In genomic region chr19:3984908-3985642, GRCh38 we compare ENCODE assay signal across 1 cellular context.
TF ChIP-seq lines count a peak whose summit lies in the region.

EEF2 (minus strand) TSS chr19:3985463; CDS start chr19:3985380, 83 bp downstream.

TF ChIP-seq in HepG2, 621 proteins besides CTCF, POLR2A, EP300 and RAD21 (continued from another document and continues in another):
- TF ChIP-seq, protein P1, sequence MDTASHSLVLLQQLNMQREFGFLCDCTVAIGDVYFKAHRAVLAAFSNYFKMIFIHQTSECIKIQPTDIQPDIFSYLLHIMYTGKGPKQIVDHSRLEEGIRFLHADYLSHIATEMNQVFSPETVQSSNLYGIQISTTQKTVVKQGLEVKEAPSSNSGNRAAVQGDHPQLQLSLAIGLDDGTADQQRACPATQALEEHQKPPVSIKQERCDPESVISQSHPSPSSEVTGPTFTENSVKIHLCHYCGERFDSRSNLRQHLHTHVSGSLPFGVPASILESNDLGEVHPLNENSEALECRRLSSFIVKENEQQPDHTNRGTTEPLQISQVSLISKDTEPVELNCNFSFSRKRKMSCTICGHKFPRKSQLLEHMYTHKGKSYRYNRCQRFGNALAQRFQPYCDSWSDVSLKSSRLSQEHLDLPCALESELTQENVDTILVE (CRISPR knock-in tag; IDR thresholded peaks at IDR 0.05) = peak; percentile 84; the same call in 1 of the 2 replicates
- 0 out of 2 replicates have a peak, but pooled peaks have one; percentile 8 for TF ChIP-seq ZNF629 (CRISPR knock-in tag; conservative IDR thresholded peaks at IDR 0.05)
- no peak for TF ChIP-seq EZH2 (conservative IDR thresholded peaks at IDR 0.05; ENCODE audit: low read depth, low read length)
- TF ChIP-seq ERF (CRISPR knock-in tag; IDR thresholded peaks at IDR 0.05) = peak; percentile 94
- no peak for TF ChIP-seq ZNF382 (CRISPR knock-in tag; IDR thresholded peaks at IDR 0.05; ENCODE audit: borderline replicate concordance)
- TF ChIP-seq MAFG (CRISPR knock-in tag; IDR thresholded peaks at IDR 0.05) = 0 out of 2 replicates have a peak, but pooled peaks have one; percentile 56
- 0 out of 2 replicates have a peak, but pooled peaks have one; percentile 73 for TF ChIP-seq NFAT5 (CRISPR knock-in tag; IDR thresholded peaks at IDR 0.05)
- peak; percentile 64; the same call in 1 of the 2 replicates for TF ChIP-seq ZSCAN20 (CRISPR knock-in tag; IDR thresholded peaks at IDR 0.05; ENCODE audit: borderline replicate concordance)
- 0 out of 2 replicates have a peak, but pooled peaks have one; percentile 65 for TF ChIP-seq SAFB2 (CRISPR knock-in tag; IDR thresholded peaks at IDR 0.05; ENCODE audit: borderline replicate concordance, low read depth)
- no peak for TF ChIP-seq CENPX (CRISPR knock-in tag; IDR thresholded peaks at IDR 0.05)
- TF ChIP-seq ZNF83 (CRISPR knock-in tag; IDR thresholded peaks at IDR 0.05; ENCODE audit: borderline replicate concordance) = peak; percentile 91; the same call in 1 of the 2 replicates
- peak; percentile 84; the same call in 1 of the 2 replicates for TF ChIP-seq LBX2 (CRISPR knock-in tag; IDR thresholded peaks at IDR 0.05; ENCODE audit: borderline replicate concordance)
- peak; percentile 49; the same call in 1 of the 2 replicates for TF ChIP-seq NR0B2 (CRISPR knock-in tag; IDR thresholded peaks at IDR 0.05)
- peak; percentile 38; the same call in 1 of the 2 replicates for TF ChIP-seq ISL2 (CRISPR knock-in tag; IDR thresholded peaks at IDR 0.05)
- peak; percentile 78 for TF ChIP-seq CREM (IDR thresholded peaks at IDR 0.05)
- TF ChIP-seq CREM (CRISPR knock-in tag; IDR thresholded peaks at IDR 0.05) = no peak
- TF ChIP-seq ZNF768 (CRISPR knock-in tag; IDR thresholded peaks at IDR 0.05) = peak; percentile 89
- TF ChIP-seq RORA (CRISPR knock-in tag; IDR thresholded peaks at IDR 0.05) = no peak
- peak; percentile 99 for TF ChIP-seq POLR2G (IDR thresholded peaks at IDR 0.05; ENCODE audit: low read depth, low read length)
- TF ChIP-seq ZNF703 (CRISPR knock-in tag; IDR thresholded peaks at IDR 0.05; ENCODE audit: borderline replicate concordance) = no peak; the same call in 1 of the 2 replicates
- TF ChIP-seq DMAP1 (CRISPR knock-in tag; IDR thresholded peaks at IDR 0.05) = peak; percentile 89
- TF ChIP-seq SOX5 (CRISPR knock-in tag; IDR thresholded peaks at IDR 0.05; ENCODE audit: borderline replicate concordance) = peak; percentile 41; the same call in 1 of the 2 replicates
- no peak for TF ChIP-seq FOXJ3 (CRISPR knock-in tag; IDR thresholded peaks at IDR 0.05; ENCODE audit: borderline replicate concordance)
- no peak for TF ChIP-seq ZFAT (CRISPR knock-in tag; conservative IDR thresholded peaks at IDR 0.05)
- TF ChIP-seq, protein P2, sequence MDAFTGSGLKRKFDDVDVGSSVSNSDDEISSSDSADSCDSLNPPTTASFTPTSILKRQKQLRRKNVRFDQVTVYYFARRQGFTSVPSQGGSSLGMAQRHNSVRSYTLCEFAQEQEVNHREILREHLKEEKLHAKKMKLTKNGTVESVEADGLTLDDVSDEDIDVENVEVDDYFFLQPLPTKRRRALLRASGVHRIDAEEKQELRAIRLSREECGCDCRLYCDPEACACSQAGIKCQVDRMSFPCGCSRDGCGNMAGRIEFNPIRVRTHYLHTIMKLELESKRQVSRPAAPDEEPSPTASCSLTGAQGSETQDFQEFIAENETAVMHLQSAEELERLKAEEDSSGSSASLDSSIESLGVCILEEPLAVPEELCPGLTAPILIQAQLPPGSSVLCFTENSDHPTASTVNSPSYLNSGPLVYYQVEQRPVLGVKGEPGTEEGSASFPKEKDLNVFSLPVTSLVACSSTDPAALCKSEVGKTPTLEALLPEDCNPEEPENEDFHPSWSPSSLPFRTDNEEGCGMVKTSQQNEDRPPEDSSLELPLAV (CRISPR knock-in tag; conservative IDR thresholded peaks at IDR 0.05; ENCODE audit: low read depth) = 0 out of 2 replicates have a peak, but pooled peaks have one; percentile 38
- no peak for TF ChIP-seq KMT2A (CRISPR knock-in tag; IDR thresholded peaks at IDR 0.05)
- TF ChIP-seq, protein P3, sequence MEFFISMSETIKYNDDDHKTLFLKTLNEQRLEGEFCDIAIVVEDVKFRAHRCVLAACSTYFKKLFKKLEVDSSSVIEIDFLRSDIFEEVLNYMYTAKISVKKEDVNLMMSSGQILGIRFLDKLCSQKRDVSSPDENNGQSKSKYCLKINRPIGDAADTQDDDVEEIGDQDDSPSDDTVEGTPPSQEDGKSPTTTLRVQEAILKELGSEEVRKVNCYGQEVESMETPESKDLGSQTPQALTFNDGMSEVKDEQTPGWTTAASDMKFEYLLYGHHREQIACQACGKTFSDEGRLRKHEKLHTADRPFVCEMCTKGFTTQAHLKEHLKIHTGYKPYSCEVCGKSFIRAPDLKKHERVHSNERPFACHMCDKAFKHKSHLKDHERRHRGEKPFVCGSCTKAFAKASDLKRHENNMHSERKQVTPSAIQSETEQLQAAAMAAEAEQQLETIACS (CRISPR knock-in tag; IDR thresholded peaks at IDR 0.05) = no peak
- TF ChIP-seq ZNF782 (CRISPR knock-in tag; IDR thresholded peaks at IDR 0.05; ENCODE audit: borderline replicate concordance) = no peak
- TF ChIP-seq MTF2 (CRISPR knock-in tag; IDR thresholded peaks at IDR 0.05; ENCODE audit: borderline replicate concordance) = 0 out of 2 replicates have a peak, but pooled peaks have one; percentile 40
- TF ChIP-seq PHF20 (CRISPR knock-in tag; IDR thresholded peaks at IDR 0.05) = peak; percentile 63
- no peak; the same call in 1 of the 2 replicates for TF ChIP-seq MIXL1 (CRISPR knock-in tag; IDR thresholded peaks at IDR 0.05)
- no peak for TF ChIP-seq NR2F6 (IDR thresholded peaks at IDR 0.05)
- TF ChIP-seq NR2F6 (CRISPR knock-in tag; IDR thresholded peaks at IDR 0.05) = no peak; the same call in 1 of the 2 replicates
- peak; percentile 71 for TF ChIP-seq ZNF883 (CRISPR knock-in tag; IDR thresholded peaks at IDR 0.05; ENCODE audit: not compliant biosample characterization)
- peak; percentile 88 for TF ChIP-seq NRL (CRISPR knock-in tag; IDR thresholded peaks at IDR 0.05; ENCODE audit: borderline replicate concordance)
- no peak for TF ChIP-seq SRSF4 (IDR thresholded peaks at IDR 0.05; ENCODE audit: low read depth, low read length, poor library complexity, severe bottlenecking)
- no peak for TF ChIP-seq ZNF296 (CRISPR knock-in tag; conservative IDR thresholded peaks at IDR 0.05)
- TF ChIP-seq ZNF354B (CRISPR knock-in tag; IDR thresholded peaks at IDR 0.05) = peak; percentile 76; the same call in 1 of the 2 replicates
- no peak for TF ChIP-seq FOXP1 (IDR thresholded peaks at IDR 0.05)
- TF ChIP-seq FOXP1 (CRISPR knock-in tag; IDR thresholded peaks at IDR 0.05) = no peak
- peak; percentile 50; the same call in 1 of the 2 replicates for TF ChIP-seq ZNF44 (CRISPR knock-in tag; IDR thresholded peaks at IDR 0.05)
- TF ChIP-seq ZNF496 (CRISPR knock-in tag; IDR thresholded peaks at IDR 0.05; ENCODE audit: insufficient replicate concordance) = no peak
- no peak for TF ChIP-seq ELF4 (CRISPR knock-in tag; IDR thresholded peaks at IDR 0.05; ENCODE audit: borderline replicate concordance)
- TF ChIP-seq, protein P4, sequence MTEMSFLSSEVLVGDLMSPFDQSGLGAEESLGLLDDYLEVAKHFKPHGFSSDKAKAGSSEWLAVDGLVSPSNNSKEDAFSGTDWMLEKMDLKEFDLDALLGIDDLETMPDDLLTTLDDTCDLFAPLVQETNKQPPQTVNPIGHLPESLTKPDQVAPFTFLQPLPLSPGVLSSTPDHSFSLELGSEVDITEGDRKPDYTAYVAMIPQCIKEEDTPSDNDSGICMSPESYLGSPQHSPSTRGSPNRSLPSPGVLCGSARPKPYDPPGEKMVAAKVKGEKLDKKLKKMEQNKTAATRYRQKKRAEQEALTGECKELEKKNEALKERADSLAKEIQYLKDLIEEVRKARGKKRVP (CRISPR knock-in tag; IDR thresholded peaks at IDR 0.05) = peak in 1 of 2 experiments; percentile 88; a peak in 2 of 4 replicates
- no peak for TF ChIP-seq CBX2 (IDR thresholded peaks at IDR 0.05; ENCODE audit: low read depth, low read length)
- TF ChIP-seq CBX2 (CRISPR knock-in tag; IDR thresholded peaks at IDR 0.05; ENCODE audit: low read depth) = no peak
- no peak for TF ChIP-seq NFRKB (IDR thresholded peaks at IDR 0.05)
- 0 out of 2 replicates have a peak, but pooled peaks have one; percentile 29 for TF ChIP-seq ZNF24 (IDR thresholded peaks at IDR 0.05)
- peak; percentile 91; the same call in 1 of the 2 replicates for TF ChIP-seq NFKB2 (CRISPR knock-in tag; IDR thresholded peaks at IDR 0.05; ENCODE audit: borderline replicate concordance)
- TF ChIP-seq RARA (CRISPR knock-in tag; IDR thresholded peaks at IDR 0.05) = peak; percentile 40; the same call in 1 of the 2 replicates
- TF ChIP-seq, protein P5, sequence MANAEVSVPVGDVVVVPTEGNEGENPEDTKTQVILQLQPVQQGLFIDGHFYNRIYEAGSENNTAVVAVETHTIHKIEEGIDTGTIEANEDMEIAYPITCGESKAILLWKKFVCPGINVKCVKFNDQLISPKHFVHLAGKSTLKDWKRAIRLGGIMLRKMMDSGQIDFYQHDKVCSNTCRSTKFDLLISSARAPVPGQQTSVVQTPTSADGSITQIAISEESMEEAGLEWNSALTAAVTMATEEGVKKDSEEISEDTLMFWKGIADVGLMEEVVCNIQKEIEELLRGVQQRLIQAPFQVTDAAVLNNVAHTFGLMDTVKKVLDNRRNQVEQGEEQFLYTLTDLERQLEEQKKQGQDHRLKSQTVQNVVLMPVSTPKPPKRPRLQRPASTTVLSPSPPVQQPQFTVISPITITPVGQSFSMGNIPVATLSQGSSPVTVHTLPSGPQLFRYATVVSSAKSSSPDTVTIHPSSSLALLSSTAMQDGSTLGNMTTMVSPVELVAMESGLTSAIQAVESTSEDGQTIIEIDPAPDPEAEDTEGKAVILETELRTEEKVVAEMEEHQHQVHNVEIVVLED (CRISPR knock-in tag; IDR thresholded peaks at IDR 0.05; ENCODE audit: borderline replicate concordance) = peak; percentile 93
- 0 out of 2 replicates have a peak, but pooled peaks have one; percentile 35 for TF ChIP-seq SP2 (CRISPR knock-in tag; IDR thresholded peaks at IDR 0.05)
- no peak for TF ChIP-seq CBX5 (CRISPR knock-in tag; IDR thresholded peaks at IDR 0.05; ENCODE audit: borderline replicate concordance)
- TF ChIP-seq CEBPG (CRISPR knock-in tag; IDR thresholded peaks at IDR 0.05) = no peak; the same call in 1 of the 2 replicates
- 0 out of 2 replicates have a peak, but pooled peaks have one; percentile 71 for TF ChIP-seq STAT6 (CRISPR knock-in tag; IDR thresholded peaks at IDR 0.05; ENCODE audit: borderline replicate concordance)
- TF ChIP-seq SP140L (CRISPR knock-in tag; IDR thresholded peaks at IDR 0.05; ENCODE audit: borderline replicate concordance) = no peak; the same call in 1 of the 2 replicates
- no peak for TF ChIP-seq NCOA5 (CRISPR knock-in tag; IDR thresholded peaks at IDR 0.05)
